ENCODE assay signal across 8 cellular contexts in genomic region chr9:4299006-4299795, GRCh38. TPM values are rescaled to one million over a fixed set of nuclear protein-coding genes. Genes with fewer than 3 reads are reported as not detected.
DNase-seq lines count a peak whose midpoint lies in the region; ATAC-seq and TF ChIP-seq lines count a peak whose summit lies in the region.

No MANE protein-coding gene starts in this region.

- H3K4me3 Mint-ChIP-seq in activated B cell treated with CpG ODN at 0.5 μM for 24 hours (peak overlapping the region; percentile 85), mesothelial cell of epicardium (peak overlapping the region; percentile 92)
- H3K4me3 Mint-ChIP-seq in effector memory CD8-positive, alpha-beta T cell: peak overlapping the region; percentile 90 to 96

- H3K36me3 Mint-ChIP-seq in activated B cell treated with CpG ODN at 0.5 μM for 24 hours (ENCODE audit: low read depth) (no peaks in the 10 kb centered on the region), mesothelial cell of epicardium (no peaks in the 10 kb centered on the region)
- H3K36me3 Mint-ChIP-seq in effector memory CD8-positive, alpha-beta T cell (ENCODE audit: insufficient read depth): peaks cover 11% of the 10 kb centered on the region

- H3K27ac Mint-ChIP-seq in activated B cell treated with CpG ODN at 0.5 μM for 24 hours: no peak overlapping the region
- no peak overlapping the region for H3K27ac Mint-ChIP-seq in effector memory CD8-positive, alpha-beta T cell
- H3K27ac Mint-ChIP-seq in mesothelial cell of epicardium: peak overlapping the region; percentile 69

- peaks cover 47% of the 10 kb centered on the region for H3K27me3 Mint-ChIP-seq in activated B cell treated with CpG ODN at 0.5 μM for 24 hours
- H3K27me3 Mint-ChIP-seq in effector memory CD8-positive, alpha-beta T cell: peaks cover 62 to 73% of the 10 kb centered on the region in 2 donors
- H3K27me3 Mint-ChIP-seq in mesothelial cell of epicardium (ENCODE audit: low read depth): peaks cover 30% of the 10 kb centered on the region

- WGBS in suprapubic skin: under 1% methylated on average over 20 of the region's 60 CpGs

- POLR2A ChIA-PET in activated B cell treated with CpG ODN at 0.5 μM for 24 hours (lab: Charles Lee): no interaction called here

- peak; percentile 64 for DNase-seq in activated effector memory CD4-positive, alpha-beta T cell treated with anti-CD3 and anti-CD28 coated beads, Interleukin-2, amount 50 U/mL, for 16 hours
- no peak for DNase-seq in activated effector memory CD4-positive, alpha-beta T cell treated with Interleukin-2 at 50 U/mL for 16 hours
- DNase-seq in activated B cell treated with CpG ODN at 0.5 μM for 24 hours: no peak
- DNase-seq in effector memory CD8-positive, alpha-beta T cell: peak in 2 of 3 experiments; percentile 1 to 5
- peak; percentile 24 to 59 for DNase-seq in mesothelial cell of epicardium (ENCODE audit: low spot score in 2 of 2, unreplicated experiment in 2 of 2)
- DNase-seq in suprapubic skin (ENCODE audit: low spot score in 2 of 2): peak in 1 of 2 donors; percentile 67
- DNase-seq in NCI-H774 (lab: John Stamatoyannopoulos, UW): no peak
- DNase-seq in NCI-H82 treated with DMSO at 0.1 percent for 48 hours (lab: John Stamatoyannopoulos, UW; ENCODE audit: unreplicated experiment): no peak

- H3K27me3 ChIP-seq in suprapubic skin: peaks cover 10% of the 10 kb centered on the region

- H3K4me1 ChIP-seq in suprapubic skin: peaks cover 25% of the 10 kb centered on the region

- no peak for ATAC-seq in activated B cell treated with CpG ODN at 0.5 μM for 24 hours (ENCODE audit: low read depth)
- peak; percentile 25 for ATAC-seq in effector memory CD8-positive, alpha-beta T cell (replicated peaks)

- no peak for TF ChIP-seq EP300 in suprapubic skin (IDR thresholded peaks at IDR 0.05)

- TF ChIP-seq CTCF in activated B cell treated with CpG ODN at 0.5 μM for 24 hours (IDR thresholded peaks at IDR 0.05) (no peak), mesothelial cell of epicardium (IDR thresholded peaks at IDR 0.05; ENCODE audit: unreplicated experiment) (no peak), suprapubic skin (IDR thresholded peaks at IDR 0.05) (no peak)

- H3K4me1 Mint-ChIP-seq in activated B cell treated with CpG ODN at 0.5 μM for 24 hours (peaks cover 20% of the 10 kb centered on the region), mesothelial cell of epicardium (peaks cover 28% of the 10 kb centered on the region)
- peaks cover 11 to 13% of the 10 kb centered on the region in 2 donors for H3K4me1 Mint-ChIP-seq in effector memory CD8-positive, alpha-beta T cell (ENCODE audit: low read depth in 2 of 2)

- intact Hi-C loops in activated B cell treated with CpG ODN at 0.5 μM for 24 hours (cut with micrococcal nuclease): no loop called here

- no peaks in the 10 kb centered on the region for H3K9me3 ChIP-seq in suprapubic skin

- H3K9me3 Mint-ChIP-seq in activated B cell treated with CpG ODN at 0.5 μM for 24 hours (no peaks in the 10 kb centered on the region), mesothelial cell of epicardium (no peaks in the 10 kb centered on the region)
- H3K9me3 Mint-ChIP-seq in effector memory CD8-positive, alpha-beta T cell: no peaks in the 10 kb centered on the region

- H3K27ac ChIP-seq in suprapubic skin: peak overlapping the region; percentile 88

- H3K36me3 ChIP-seq in suprapubic skin: no peaks in the 10 kb centered on the region

- CTCF ChIA-PET in activated B cell treated with CpG ODN at 0.5 μM for 24 hours (lab: Charles Lee): no interaction called here

- H3K4me3 ChIP-seq in suprapubic skin: peak overlapping the region; percentile 78

- TF ChIP-seq POLR2A in suprapubic skin (IDR thresholded peaks at IDR 0.05): no peak

RNA-seq across cellular contexts. Expression of gene GLIS3, which starts 0.7 kb away (rescaled TPM):
- total RNA-seq in activated B cell treated with CpG ODN at 0.5 μM for 24 hours (0.20 TPM in 2 replicates), mesothelial cell of epicardium (5.1 to 6.3 TPM (median 5.4 TPM) in 3 replicates), suprapubic skin (1 to 10 TPM; 2.0 to 4.5 (median 2.9) TPM)

Comparison
In these comparisons a context has a peak if more than half of its experiments do, and no peak if none do; other contexts are left out.
1. DNase-seq: peak in activated effector memory CD4-positive, alpha-beta T cell treated with anti-CD3 and anti-CD28 coated beads, Interleukin-2, amount 50 U/mL, for 16 hours (single experiment), effector memory CD8-positive, alpha-beta T cell (2 of 3) and mesothelial cell of epicardium (2 of 2); none in activated effector memory CD4-positive, alpha-beta T cell treated with Interleukin-2 at 50 U/mL for 16 hours (single experiment), activated B cell treated with CpG ODN at 0.5 μM for 24 hours (single experiment), NCI-H774 (single experiment) and NCI-H82 treated with DMSO at 0.1 percent for 48 hours (single experiment).
2. Peak in every context shown above with its lines, with median percentiles within 50 percentile points of each other: H3K4me3 Mint-ChIP-seq.